ENCODE assay signal across 8 cellular contexts in genomic region chr7:23531794-23532489, GRCh38.
DNase-seq lines count a peak whose midpoint lies in the region; ATAC-seq and TF ChIP-seq lines count a peak whose summit lies in the region.

TRA2A (minus strand) TSS chr7:23531981; CDS start chr7:23531824, 157 bp downstream.

- peak within 1 kb of the TSS; percentile 98 for H3K4me3 Mint-ChIP-seq in central memory CD8-positive, alpha-beta T cell

- peak; percentile 73 to 81 for DNase-seq in AML-193 (lab: John Stamatoyannopoulos, UW)
- DNase-seq in NCI-H446 treated with DMSO at 0.1 percent for 48 hours (lab: John Stamatoyannopoulos, UW), result peak; percentile 88
- peak; percentile 94 to 95 for DNase-seq in central memory CD8-positive, alpha-beta T cell (ENCODE audit: low spot score in 2 of 2)
- DNase-seq in iris pigment epithelial cell (ENCODE audit: low read depth), result peak; percentile 92
- peak; percentile 91 to 97 for DNase-seq in stimulated activated CD4-positive, alpha-beta T cell treated with anti-CD3 and anti-CD28 coated beads, Interleukin-12 subunit alpha, Interleukin-12 subunit beta, amount 100 ng/mL, for 24 hours (ENCODE audit: low read depth in 2 of 2)

- ATAC-seq in HG03378 (IDR thresholded peaks at IDR 0.05; ENCODE audit: unreplicated experiment), result peak; percentile 59
- peak; percentile 94 to 96 for ATAC-seq in activated CD4-positive, CD25-positive, alpha-beta regulatory T cell treated with anti-CD3 and anti-CD28 coated beads, Interleukin-2, amount 50 U/mL, for 24 hours
- peak; percentile 88 for ATAC-seq in central memory CD8-positive, alpha-beta T cell (replicated peaks; ENCODE audit: extremely low read depth, poor library complexity, severe bottlenecking)

- H3K36me3 Mint-ChIP-seq in central memory CD8-positive, alpha-beta T cell (ENCODE audit: insufficient read depth), result peaks cover 44% of the 10 kb centered on the region

- TF ChIP-seq POLR2A in GM19099 (IDR thresholded peaks at IDR 0.05; ENCODE audit: extremely low read depth, insufficient read length, low read depth), result peak; percentile 98

- peak within 1 kb of the TSS; percentile 100 for H3K27ac Mint-ChIP-seq in central memory CD8-positive, alpha-beta T cell (ENCODE audit: low read depth)

- no peaks in the 10 kb centered on the region for H3K27me3 Mint-ChIP-seq in central memory CD8-positive, alpha-beta T cell

- peaks cover 40% of the 10 kb centered on the region for H3K4me1 Mint-ChIP-seq in central memory CD8-positive, alpha-beta T cell

- no peaks in the 10 kb centered on the region for H3K9me3 Mint-ChIP-seq in central memory CD8-positive, alpha-beta T cell

Comparison
In these comparisons a context has a peak if more than half of its experiments do, and no peak if none do; other contexts are left out.
1. Peak in every context shown above with its lines: DNase-seq and ATAC-seq.